Comparison of ENCODE assay signal across 8 cellular contexts in genomic region chr1:11337536-11338350, GRCh38.
DNase-seq lines count a peak whose midpoint lies in the region; ATAC-seq and TF ChIP-seq lines count a peak whose summit lies in the region.

No MANE protein-coding gene starts in this region.

- intact Hi-C loops in heart right ventricle (cut with DNase I) = loop anchor here in 9 of 10 donors (2.0 to 10.0 kb wide), 3 partner anchors 305 to 307 kb away; no protein-coding TSS in a partner anchor

- peaks cover 4 to 80% (median 45%) of the 10 kb centered on the region in 7 donors for H3K27me3 ChIP-seq in heart right ventricle

- peaks cover 0 to 3% (median 0%) of the 10 kb centered on the region in 9 donors for H3K4me1 ChIP-seq in heart right ventricle

- TF ChIP-seq CTCF in RWPE1 (conservative IDR thresholded peaks at IDR 0.05; ENCODE audit: low read depth) (peak; percentile 73), heart right ventricle (IDR thresholded peaks at IDR 0.05) (peak; percentile 37 to 79 (median 74))

- H3K9me3 ChIP-seq in KOPT-K1 (ENCODE audit: insufficient read depth, low read length, poor library complexity, severe bottlenecking) (no peaks in the 10 kb centered on the region), heart right ventricle (no peaks in the 10 kb centered on the region)

- POLR2A ChIA-PET in RWPE1 (lab: Yijun Ruan, JAX; ENCODE audit: low non-redundant PET) = no interaction called here

- H3K27ac ChIP-seq in KOPT-K1 (ENCODE audit: low read depth, low read length, poor library complexity, severe bottlenecking) (peak overlapping the region; percentile 29), RWPE1 (no peak overlapping the region), heart right ventricle (no peak overlapping the region)

- H3K36me3 ChIP-seq in KOPT-K1 (ENCODE audit: insufficient read depth, low read length) (no peaks in the 10 kb centered on the region), heart right ventricle (no peaks in the 10 kb centered on the region)

- peak; percentile 88 for DNase-seq in D341Med (ENCODE audit: low spot score)
- DNase-seq in RWPE1 (ENCODE audit: low spot score) = peak; percentile 55
- DNase-seq in activated T-helper 1 cell treated with anti-CD3 and anti-CD28 coated beads, Interleukin-2, amount 50 U/mL, for 16 hours (ENCODE audit: low read depth in 1 of 2, low spot score in 1 of 2) = peak; percentile 49 to 52
- peak; percentile 21 to 33 for DNase-seq in heart right ventricle
- DNase-seq in stimulated activated CD4-positive, alpha-beta T cell treated with anti-CD3 and anti-CD28 coated beads, Interleukin-1b, Interleukin-23, amount 100 ng/mL, for 24 hours (ENCODE audit: low read depth in 4 of 4, low spot score in 1 of 4) = peak; percentile 44 to 66 (median 56)

- ATAC-seq in heart right ventricle = peak in 1 of 8 donors; percentile 53
- no peak for ATAC-seq in HG03045 (IDR thresholded peaks at IDR 0.05; ENCODE audit: unreplicated experiment)
- no peak for ATAC-seq in HG02884 (IDR thresholded peaks at IDR 0.05; ENCODE audit: unreplicated experiment)

- CTCF ChIA-PET in RWPE1 (lab: Yijun Ruan, JAX) = interaction anchor here (0.5 to 0.7 kb wide), 4 partner anchors 23 to 1744 kb away, joined by 3 read pairs; no protein-coding TSS in a partner anchor

- 34% methylated on average over 19 of the region's 19 CpGs for WGBS in heart right ventricle, 2 donors

- H3K4me3 ChIP-seq in heart right ventricle = no peak overlapping the region

Comparison
In these comparisons a context has a peak if more than half of its experiments do, and no peak if none do; other contexts are left out.
1. DNase-seq: peak in every context shown above with its lines; median percentile 88 in D341Med; 56 in stimulated activated CD4-positive, alpha-beta T cell treated with anti-CD3 and anti-CD28 coated beads, Interleukin-1b, Interleukin-23, amount 100 ng/mL, for 24 hours; 55 in RWPE1; 50 in activated T-helper 1 cell treated with anti-CD3 and anti-CD28 coated beads, Interleukin-2, amount 50 U/mL, for 16 hours; 27 in heart right ventricle.